22 cellular contexts compared by ENCODE assay signal in genomic region chr1:51425955-51426354, GRCh38.
DNase-seq lines count a peak whose midpoint lies in the region; TF ChIP-seq lines count a peak whose summit lies in the region.
"Had no signal": no experiment of that assay in that cellular context is flagged by ENCODE, and none has a peak within 500 bp of the region (broad histone marks: within the 10 kb centered on the region; RNA-seq: fewer than 3 reads in every experiment).

No MANE protein-coding gene starts in this region.

- H3K27me3 ChIP-seq in left ventricle myocardium inferior (ENCODE audit: low read depth), result no peaks in the 10 kb centered on the region
- H3K27me3 ChIP-seq in neutrophil, result no peaks in the 10 kb centered on the region
- no peaks in the 10 kb centered on the region for H3K27me3 ChIP-seq in SK-N-SH (ENCODE audit: insufficient read depth)
- H3K27me3 ChIP-seq: BE2C; BLaER1 treated with 17β-estradiol and CSF1 and Interleukin-3, amounts not matched to agents 10 nM and 100 nM had no signal

- POLR2A ChIA-PET in SK-N-SH (lab: Yijun Ruan, JAX), result no interaction called here

- H3K4me1 ChIP-seq in left ventricle myocardium inferior (peaks cover 63% of the 10 kb centered on the region), neutrophil (ENCODE audit: control insufficient read depth in 1 of 2, insufficient read depth in 1 of 2, low read depth in 1 of 2, low read length in 1 of 2) (peaks cover 45 to 47% of the 10 kb centered on the region in 2 experiments), SK-N-SH (ENCODE audit: control insufficient read depth in 1 of 2, insufficient read depth in 2 of 2, low read depth in 1 of 2, low read length in 1 of 2) (peaks cover 2 to 17% of the 10 kb centered on the region in 2 experiments; a peak in 2 of 4 replicates)
- H3K4me1 ChIP-seq: A549, BE2C had no signal

- peaks cover 10% of the 10 kb centered on the region for H3K9me3 ChIP-seq in left ventricle myocardium inferior (replicated peaks)
- H3K9me3 ChIP-seq in neutrophil, result no peaks in the 10 kb centered on the region
- no peaks in the 10 kb centered on the region for H3K9me3 ChIP-seq in SK-N-SH
- H3K9me3 ChIP-seq: A549; BE2C; BLaER1 treated with 17β-estradiol and CSF1 and Interleukin-3, amounts not matched to agents 10 nM and 100 nM; HAP-1 had no signal

- H3F3A ChIP-seq in SK-N-SH (replicated peaks; ENCODE audit: insufficient read depth), result peaks cover 8% of the 10 kb centered on the region

- CTCF ChIA-PET in SK-N-SH (lab: Yijun Ruan, JAX), result interaction anchor here (1.4 to 1.5 kb wide), 2 partner anchors 16 to 20 kb away, joined by 3 to 7 read pairs; no protein-coding TSS in a partner anchor

- H2AFZ ChIP-seq in SK-N-SH (ENCODE audit: low read depth), result no peak overlapping the region

- 92% methylated on average over 3 of the region's 3 CpGs for WGBS in SK-N-SH (ENCODE audit: low lambda C conversion rate)

- peak overlapping the region; percentile 70 for H3K27ac Mint-ChIP-seq in endothelial cell (ENCODE audit: unreplicated experiment)
- H3K27ac Mint-ChIP-seq in glutamatergic neuron (ENCODE audit: unreplicated experiment), result no peak overlapping the region
- H3K27ac Mint-ChIP-seq: CD4-positive, alpha-beta T cell had no signal

- H3K4me3 ChIP-seq in left ventricle myocardium inferior (no peak overlapping the region), neutrophil (ENCODE audit: low read depth in 1 of 2, low read length in 1 of 2) (no peak overlapping the region), SK-N-SH (ENCODE audit: low read depth in 2 of 2, low read length in 1 of 2) (no peak overlapping the region)
- H3K4me3 ChIP-seq: A549; BLaER1 treated with 17β-estradiol and CSF1 and Interleukin-3, amounts not matched to agents 10 nM and 100 nM; HAP-1 had no signal

- no peaks in the 10 kb centered on the region for H4K20me1 ChIP-seq in SK-N-SH (ENCODE audit: insufficient read depth)
- H4K20me1 ChIP-seq: BLaER1 treated with 17β-estradiol and CSF1 and Interleukin-3, amounts not matched to agents 10 nM and 100 nM had no signal

- H3K9me3 Mint-ChIP-seq in endothelial cell (ENCODE audit: unreplicated experiment) (no peaks in the 10 kb centered on the region), glutamatergic neuron (ENCODE audit: unreplicated experiment) (peaks cover 2% of the 10 kb centered on the region)

- TF ChIP-seq CTCF in left ventricle myocardium inferior (IDR thresholded peaks at IDR 0.05; ENCODE audit: borderline replicate concordance) (no peak), endothelial cell (IDR thresholded peaks at IDR 0.05; ENCODE audit: unreplicated experiment) (no peak), neutrophil (IDR thresholded peaks at IDR 0.05) (no peak), SK-N-SH (IDR thresholded peaks at IDR 0.05) (no peak), glutamatergic neuron (IDR thresholded peaks at IDR 0.05; ENCODE audit: partially characterized antibody, unreplicated experiment) (no peak)

- H3K27me3 Mint-ChIP-seq in endothelial cell (ENCODE audit: unreplicated experiment) (no peaks in the 10 kb centered on the region), glutamatergic neuron (ENCODE audit: unreplicated experiment) (peaks cover 3% of the 10 kb centered on the region)
- H3K27me3 Mint-ChIP-seq: CD4-positive, alpha-beta T cell had no signal

- no peak overlapping the region for H3K4me2 ChIP-seq in SK-N-SH
- H3K4me2 ChIP-seq: A549 had no signal

- H3K27ac ChIP-seq in left ventricle myocardium inferior (replicated peaks) (peak overlapping the region; percentile 31), neutrophil (peak overlapping the region; percentile 72), SK-N-SH (ENCODE audit: low read depth in 2 of 2, low read length in 1 of 2) (no peak overlapping the region)
- H3K27ac ChIP-seq: A549 had no signal

- H3K36me3 ChIP-seq in left ventricle myocardium inferior (peaks cover 38% of the 10 kb centered on the region), neutrophil (peaks cover 14% of the 10 kb centered on the region), SK-N-SH (replicated peaks in 1 of 2; ENCODE audit: control insufficient read depth in 1 of 2, insufficient read depth in 2 of 2, low read length in 1 of 2) (peaks cover 8 to 59% of the 10 kb centered on the region in 2 experiments)
- H3K36me3 ChIP-seq: BE2C had no signal

- intact Hi-C loops in left ventricle myocardium inferior (cut with micrococcal nuclease), result no loop called here
- intact Hi-C loops in cardiac septum (cut with DNase I), result no loop called here

- H3K9ac ChIP-seq in SK-N-SH, result no peak overlapping the region
- H3K9ac ChIP-seq: BLaER1 treated with 17β-estradiol and CSF1 and Interleukin-3, amounts not matched to agents 10 nM and 100 nM had no signal

- H3K4me1 Mint-ChIP-seq in endothelial cell (ENCODE audit: unreplicated experiment) (peaks cover 47% of the 10 kb centered on the region), glutamatergic neuron (ENCODE audit: low read depth, unreplicated experiment) (peaks cover 15% of the 10 kb centered on the region)
- H3K4me1 Mint-ChIP-seq: CD14-positive monocyte had no signal

- H3K79me2 ChIP-seq in SK-N-SH (ENCODE audit: insufficient read depth), result no peaks in the 10 kb centered on the region; the same call in 1 of the 2 replicates

- TF ChIP-seq RAD21 in SK-N-SH (IDR thresholded peaks at IDR 0.05; ENCODE audit: low read length), result no peak

- H3K4me3 Mint-ChIP-seq in endothelial cell (ENCODE audit: unreplicated experiment) (no peak overlapping the region), glutamatergic neuron (ENCODE audit: unreplicated experiment) (no peak overlapping the region)
- H3K4me3 Mint-ChIP-seq: CD14-positive monocyte; CD4-positive, alpha-beta T cell; CD8-positive, alpha-beta memory T cell had no signal

- no peaks in the 10 kb centered on the region for H3K9me2 ChIP-seq in SK-N-SH

- H3K36me3 Mint-ChIP-seq in endothelial cell (ENCODE audit: low read depth, unreplicated experiment) (peaks cover 15% of the 10 kb centered on the region), glutamatergic neuron (ENCODE audit: unreplicated experiment) (peaks cover 7% of the 10 kb centered on the region)

- no peak for TF ChIP-seq EP300 in SK-N-SH (IDR thresholded peaks at IDR 0.05; ENCODE audit: borderline replicate concordance in 1 of 2, low read depth in 1 of 2, low read length in 1 of 2)

- DNase-seq in left ventricle myocardium inferior (no peak), cardiac septum (ENCODE audit: low spot score) (no peak), endothelial cell (ENCODE audit: low spot score) (no peak), SK-N-SH (no peak), glutamatergic neuron (no peak)
- DNase-seq in NK-92 treated with Interleukin-12 subunit alpha and Interleukin-12 subunit beta, amount 100 ng/mL, for 24 hours (lab: John Stamatoyannopoulos, UW), result no peak
- DNase-seq: 8988T; ACHN; AML-193; BE2C; CD4-positive, alpha-beta T cell; CD8-positive, alpha-beta memory T cell; DMS 273 treated with DMSO at 0.1 percent for 48 hours; DMS79; EL; GF-D8; GOT3 had no signal

TF ChIP-seq in SK-N-SH, 30 proteins besides CTCF, POLR2A, EP300 and RAD21:
- TF ChIP-seq IRF3 (IDR thresholded peaks at IDR 0.05; ENCODE audit: low read depth, low read length), result no peak
- TF ChIP-seq YY1 (IDR thresholded peaks at IDR 0.05; ENCODE audit: low read depth), result no peak
- TF ChIP-seq TCF12 (IDR thresholded peaks at IDR 0.05), result no peak

Comparison
In these comparisons a context has a peak if more than half of its experiments do, and no peak if none do; other contexts are left out.
1. H3K27ac ChIP-seq: peak in left ventricle myocardium inferior (single experiment) and neutrophil (single experiment); none in SK-N-SH (0 of 2).